8 cellular contexts compared by ENCODE assay signal in the genomic region with DNA sequence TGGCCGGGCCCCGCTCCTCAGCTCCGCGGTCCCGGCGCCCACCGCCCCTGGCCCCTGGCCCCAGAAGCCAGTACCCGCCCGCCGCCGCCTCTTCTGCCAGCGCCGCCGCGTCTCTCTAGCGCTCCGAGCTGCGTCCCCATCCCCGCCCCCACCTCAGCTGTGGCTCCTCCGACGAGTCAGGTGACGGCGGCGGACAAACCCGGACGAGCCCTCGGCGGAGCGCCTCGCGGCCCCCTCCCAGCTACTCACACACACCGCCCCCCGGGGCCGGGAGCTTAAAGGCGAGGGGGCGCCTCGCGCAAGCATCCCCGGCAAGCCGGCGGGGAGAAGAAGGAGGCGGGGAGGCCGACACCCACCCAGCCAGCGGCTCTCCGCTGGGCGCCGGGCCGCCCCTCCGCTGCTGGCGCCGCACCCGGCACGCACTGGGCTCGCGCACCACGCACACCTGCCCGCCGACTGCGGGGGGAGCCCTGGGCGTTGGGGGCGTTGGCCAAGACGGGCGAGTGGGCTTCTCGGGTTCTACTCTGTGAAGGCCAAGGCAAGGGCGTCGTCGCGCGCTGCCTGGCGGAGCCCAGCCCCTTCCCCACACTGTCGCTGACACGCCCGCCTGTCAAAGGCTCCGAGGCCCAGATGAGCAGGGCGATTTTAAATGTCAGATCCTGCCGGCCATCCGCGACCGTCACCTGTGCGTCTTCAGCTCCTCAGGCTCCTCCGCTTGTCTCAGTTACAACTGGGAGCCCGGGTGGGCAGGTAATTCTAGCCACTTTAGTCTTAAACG. TPM values are rescaled to one million over a fixed set of nuclear protein-coding genes. Genes with fewer than 3 reads are reported as not detected.
A peak's percentile ranks its signal among the peaks of the same experiment; 100 is the strongest.
DNase-seq lines count a peak whose midpoint lies in the region; ATAC-seq and TF ChIP-seq lines count a peak whose summit lies in the region.

A gene with protein sequence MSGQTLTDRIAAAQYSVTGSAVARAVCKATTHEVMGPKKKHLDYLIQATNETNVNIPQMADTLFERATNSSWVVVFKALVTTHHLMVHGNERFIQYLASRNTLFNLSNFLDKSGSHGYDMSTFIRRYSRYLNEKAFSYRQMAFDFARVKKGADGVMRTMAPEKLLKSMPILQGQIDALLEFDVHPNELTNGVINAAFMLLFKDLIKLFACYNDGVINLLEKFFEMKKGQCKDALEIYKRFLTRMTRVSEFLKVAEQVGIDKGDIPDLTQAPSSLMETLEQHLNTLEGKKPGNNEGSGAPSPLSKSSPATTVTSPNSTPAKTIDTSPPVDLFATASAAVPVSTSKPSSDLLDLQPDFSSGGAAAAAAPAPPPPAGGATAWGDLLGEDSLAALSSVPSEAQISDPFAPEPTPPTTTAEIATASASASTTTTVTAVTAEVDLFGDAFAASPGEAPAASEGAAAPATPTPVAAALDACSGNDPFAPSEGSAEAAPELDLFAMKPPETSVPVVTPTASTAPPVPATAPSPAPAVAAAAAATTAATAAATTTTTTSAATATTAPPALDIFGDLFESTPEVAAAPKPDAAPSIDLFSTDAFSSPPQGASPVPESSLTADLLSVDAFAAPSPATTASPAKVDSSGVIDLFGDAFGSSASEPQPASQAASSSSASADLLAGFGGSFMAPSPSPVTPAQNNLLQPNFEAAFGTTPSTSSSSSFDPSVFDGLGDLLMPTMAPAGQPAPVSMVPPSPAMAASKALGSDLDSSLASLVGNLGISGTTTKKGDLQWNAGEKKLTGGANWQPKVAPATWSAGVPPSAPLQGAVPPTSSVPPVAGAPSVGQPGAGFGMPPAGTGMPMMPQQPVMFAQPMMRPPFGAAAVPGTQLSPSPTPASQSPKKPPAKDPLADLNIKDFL (minus strand): TSS at position 132 of the 778 bp plus-strand sequence. CDS start 1,174 bp downstream, outside the sequence.

- no peak for TF ChIP-seq CTCF in VCaP (conservative IDR thresholded peaks at IDR 0.05)
- TF ChIP-seq CTCF in glutamatergic neuron (IDR thresholded peaks at IDR 0.05; ENCODE audit: partially characterized antibody, unreplicated experiment), result no peak

- peak within 1 kb of the TSS; percentile 57; the same call in 1 of the 2 replicates for H3K27ac ChIP-seq in VCaP

- peak within 1 kb of the TSS; percentile 92 for H3K27ac Mint-ChIP-seq in glutamatergic neuron (ENCODE audit: unreplicated experiment)

- peaks cover 7% of the 10 kb centered on the region for H3K27me3 Mint-ChIP-seq in glutamatergic neuron (ENCODE audit: unreplicated experiment)

- H3K4me3 Mint-ChIP-seq in glutamatergic neuron (ENCODE audit: unreplicated experiment), result peak within 1 kb of the TSS; percentile 94

- ATAC-seq in HG02870 (IDR thresholded peaks at IDR 0.05; ENCODE audit: unreplicated experiment) (no peak), GM21529 (IDR thresholded peaks at IDR 0.05; ENCODE audit: unreplicated experiment) (no peak)

- DNase-seq in DMS79 treated with DMSO at 0.1 percent for 48 hours (lab: John Stamatoyannopoulos, UW) (peak; percentile 13), HuH-7 (ENCODE audit: low spot score) (peak; percentile 55), glutamatergic neuron (peak; percentile 94), posterior cingulate gyrus (peak; percentile 68 to 97 (median 87))
- DNase-seq in stimulated activated naive CD4-positive, alpha-beta T cell treated with Interleukin-2 at 50 U/mL for 16 hours (lab: John Stamatoyannopoulos, UW), result no peak

- intact Hi-C loops in posterior cingulate gyrus (cut with DNase I), result loop anchor here (2.0 to 5.0 kb wide), 2 partner anchors 144 to 518 kb away; a partner anchor contains a TSS

- H3K9me3 Mint-ChIP-seq in glutamatergic neuron (ENCODE audit: unreplicated experiment), result peaks cover 5% of the 10 kb centered on the region

- no peaks in the 10 kb centered on the region for H3K36me3 Mint-ChIP-seq in glutamatergic neuron (ENCODE audit: unreplicated experiment)

- peaks cover 2% of the 10 kb centered on the region for H3K4me1 Mint-ChIP-seq in glutamatergic neuron (ENCODE audit: low read depth, unreplicated experiment)

RNA-seq across cellular contexts. Expression of the gene that starts here (rescaled TPM):
- 52.4 TPM for total RNA-seq in glutamatergic neuron (ENCODE audit: unreplicated experiment)
